19 cellular contexts compared by ENCODE assay signal in the genomic region with DNA sequence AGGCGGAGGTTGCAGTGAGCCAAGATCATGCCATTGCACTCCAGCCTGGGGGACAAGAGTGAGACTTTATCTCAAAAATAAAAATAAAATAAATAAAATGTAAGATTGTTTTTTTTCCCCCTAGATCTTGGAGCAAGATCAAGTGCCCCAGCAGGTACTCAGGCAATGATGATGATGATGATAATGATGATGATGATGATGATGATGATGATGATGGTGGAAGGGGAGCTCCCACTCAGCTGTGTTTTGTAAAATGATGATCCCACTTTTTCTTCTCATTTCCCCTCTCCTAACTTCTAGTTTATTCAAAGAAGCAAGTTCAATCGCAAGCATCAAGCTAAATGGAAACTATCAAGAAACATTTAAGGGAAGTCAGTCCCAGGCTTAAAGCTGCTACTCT. TPM values are rescaled to one million over a fixed set of nuclear protein-coding genes. Genes with fewer than 3 reads are reported as not detected.
A peak's percentile ranks its signal among the peaks of the same experiment; 100 is the strongest.
DNase-seq lines count a peak whose midpoint lies in the region; ATAC-seq, FAIRE-seq and TF ChIP-seq lines count a peak whose summit lies in the region.
"Had no signal": no experiment of that assay in that cellular context is flagged by ENCODE, and none has a peak within 500 bp of the region (broad histone marks: within the 10 kb centered on the region; RNA-seq: fewer than 3 reads in every experiment).

No MANE protein-coding gene starts in this region.

- H3K4me2 ChIP-seq in MM.1S (ENCODE audit: low read depth, low read length) = peak overlapping the region; percentile 34
- H3K4me2 ChIP-seq in GM12878 (ENCODE audit: control insufficient read depth, insufficient read depth) = peak overlapping the region; percentile 20; the same call in 1 of the 2 replicates

- no peak for FAIRE-seq in GM12878 (lab: Jason Lieb, UNC)
- FAIRE-seq: D721Med, G401.6 had no signal

- no TSS peak for BruUV-seq in GM12878 (replicated peaks; lab: Mats Ljungman, UMichigan)

- no peak overlapping the region for H3K4me3 Mint-ChIP-seq in activated CD4-positive, alpha-beta memory T cell treated with anti-CD3 and anti-CD28 coated beads for 36 hours
- H3K4me3 Mint-ChIP-seq in activated CD4-positive, alpha-beta memory T cell treated with anti-CD3 and anti-CD28 coated beads, Interleukin-2, amount 10 ng/mL, durations not matched to agents 7 days and 5 days = no peak overlapping the region
- H3K4me3 Mint-ChIP-seq: CD14-positive monocyte; CD8-positive, alpha-beta T cell; H9 had no signal

- in situ Hi-C loops in GM12878 (cut with MboI) = no loop called here

- H3K4me1 ChIP-seq in MM.1S (ENCODE audit: low read length) (peaks cover 21% of the 10 kb centered on the region), GM12878 (ENCODE audit: control insufficient read depth, insufficient read depth, low read length) (peaks cover 2% of the 10 kb centered on the region; the same call in 1 of the 2 replicates)

- H4K20me1 ChIP-seq in MM.1S (ENCODE audit: insufficient read depth, low read length) (no peaks in the 10 kb centered on the region), GM12878 (ENCODE audit: control insufficient read depth, insufficient read depth) (no peaks in the 10 kb centered on the region)

- H3F3A ChIP-seq in MM.1S (ENCODE audit: insufficient read depth, low read length) = peaks cover 13% of the 10 kb centered on the region

- no peak for TF ChIP-seq EP300 in GM12878 (IDR thresholded peaks at IDR 0.05; ENCODE audit: borderline replicate concordance in 1 of 2, control insufficient read depth in 1 of 2, low read depth in 2 of 2, low read length in 2 of 2)

- H3K9me3 ChIP-seq in MM.1S (replicated peaks; ENCODE audit: insufficient read depth, low read length) (no peaks in the 10 kb centered on the region), GM12878 (replicated peaks; ENCODE audit: control insufficient read depth, insufficient read depth, low read length) (no peaks in the 10 kb centered on the region; the same call in 1 of the 3 replicates)

- H2AFZ ChIP-seq in MM.1S (ENCODE audit: low read length) = no peak overlapping the region
- H2AFZ ChIP-seq in GM12878 (ENCODE audit: control insufficient read depth, low read depth, low read length) = no peak overlapping the region

- H3K79me2 ChIP-seq in MM.1S (ENCODE audit: low read length) (no peaks in the 10 kb centered on the region), GM12878 (ENCODE audit: control insufficient read depth, insufficient read depth, low read length) (no peaks in the 10 kb centered on the region)

- H3K4me3 ChIP-seq in MM.1S (ENCODE audit: low read length) (no peak overlapping the region), GM12878 (no peak overlapping the region), lower leg skin (ENCODE audit: low read depth, poor library complexity, severe bottlenecking) (no peak overlapping the region)

- no peak for TF ChIP-seq POLR2A in GM12878 (IDR thresholded peaks at IDR 0.05; ENCODE audit: low read depth, low read length)
- TF ChIP-seq POLR2A in lower leg skin (IDR thresholded peaks at IDR 0.05) = no peak

- ATAC-seq in GM12878 (no peak), GM18520 (IDR thresholded peaks at IDR 0.05; ENCODE audit: unreplicated experiment) (no peak)
- ATAC-seq: CD8-positive, alpha-beta T cell had no signal

- H3K27ac Mint-ChIP-seq in activated CD4-positive, alpha-beta memory T cell treated with anti-CD3 and anti-CD28 coated beads for 36 hours = peak overlapping the region; percentile 50
- H3K27ac Mint-ChIP-seq in activated CD4-positive, alpha-beta memory T cell treated with anti-CD3 and anti-CD28 coated beads, Interleukin-2, amount 10 ng/mL, durations not matched to agents 7 days and 5 days = no peak overlapping the region
- H3K27ac Mint-ChIP-seq: CD14-positive monocyte; CD8-positive, alpha-beta T cell; H9 had no signal

- no peak overlapping the region for H3K9ac ChIP-seq in MM.1S (ENCODE audit: low read length)
- no peak overlapping the region for H3K9ac ChIP-seq in GM12878 (ENCODE audit: control insufficient read depth, insufficient read depth, low read length)

- H3K27ac ChIP-seq in MM.1S (ENCODE audit: low read length) (peak overlapping the region; percentile 52; the same call in 1 of the 2 replicates), GM12878 (ENCODE audit: control insufficient read depth, insufficient read depth) (no peak overlapping the region)
- H3K27ac ChIP-seq: 22Rv1 had no signal

- H3K27me3 Mint-ChIP-seq in activated CD4-positive, alpha-beta memory T cell treated with anti-CD3 and anti-CD28 coated beads for 36 hours = peaks cover 1% of the 10 kb centered on the region
- H3K27me3 Mint-ChIP-seq in activated CD4-positive, alpha-beta memory T cell treated with anti-CD3 and anti-CD28 coated beads, Interleukin-2, amount 10 ng/mL, durations not matched to agents 7 days and 5 days = peaks cover 23% of the 10 kb centered on the region

- H3K9me2 ChIP-seq in MM.1S (replicated peaks; ENCODE audit: insufficient read depth, low read length) = no peaks in the 10 kb centered on the region

- TF ChIP-seq CTCF in MM.1S (IDR thresholded peaks at IDR 0.05; ENCODE audit: low read length) (no peak), GM12878 (IDR thresholded peaks at IDR 0.05 in 2 of 3, conservative IDR thresholded peaks at IDR 0.05 in 1 of 3; ENCODE audit: control insufficient read depth in 2 of 3, extremely low read depth in 1 of 3, insufficient read depth in 1 of 3, low read depth in 3 of 3, low read length in 3 of 3) (no peak), lower leg skin (IDR thresholded peaks at IDR 0.05) (no peak)

- SMC1A ChIA-PET in GM12878 (lab: Charles Lee; ENCODE audit: uncharacterized antibody, unreplicated experiment) = interaction anchor here (1.3 to 2.3 kb wide), 3 partner anchors 22 to 112 kb away, joined by 4 to 8 read pairs (median 6); no protein-coding TSS in a partner anchor

- H3K27me3 ChIP-seq in MM.1S (replicated peaks; ENCODE audit: insufficient read depth, low read length) (no peaks in the 10 kb centered on the region), GM12878 (replicated peaks in 1 of 2; ENCODE audit: control insufficient read depth in 2 of 2, insufficient read depth in 2 of 2, low read length in 1 of 2) (peaks cover 0 to 9% of the 10 kb centered on the region in 2 experiments; a peak in 3 of 4 replicates)

- DNase-seq in activated CD4-positive, alpha-beta memory T cell treated with anti-CD3 and anti-CD28 coated beads for 36 hours = no peak
- no peak for DNase-seq in activated CD4-positive, alpha-beta memory T cell treated with anti-CD3 and anti-CD28 coated beads, Interleukin-2, amount 10 ng/mL, durations not matched to agents 7 days and 5 days
- DNase-seq in MM.1S (no peak), GM12878 (ENCODE audit: low read depth, low spot score) (no peak), HUDEP-2 (lab: John Stamatoyannopoulos, UW; ENCODE audit: unreplicated experiment in 76 of 76) (no peak), lower leg skin (ENCODE audit: low spot score in 2 of 2) (no peak)
- DNase-seq: CD8-positive, alpha-beta T cell; COR-L47; DMS153; DMS79 treated with DMSO at 0.1 percent for 48 hours; EL; GOT3; H9 had no signal

- no peak for TF ChIP-seq RAD21 in GM12878 (IDR thresholded peaks at IDR 0.05; ENCODE audit: insufficient read depth, low read depth, low read length)

- peaks cover 10% of the 10 kb centered on the region for H3K9me3 Mint-ChIP-seq in activated CD4-positive, alpha-beta memory T cell treated with anti-CD3 and anti-CD28 coated beads for 36 hours
- H3K9me3 Mint-ChIP-seq in activated CD4-positive, alpha-beta memory T cell treated with anti-CD3 and anti-CD28 coated beads, Interleukin-2, amount 10 ng/mL, durations not matched to agents 7 days and 5 days = no peaks in the 10 kb centered on the region

- no peaks in the 10 kb centered on the region for H3K36me3 ChIP-seq in MM.1S (replicated peaks; ENCODE audit: insufficient read depth, low read length)
- no peaks in the 10 kb centered on the region for H3K36me3 ChIP-seq in GM12878 (ENCODE audit: control insufficient read depth in 2 of 2, insufficient read depth in 2 of 2, low read length in 1 of 2)

- WGBS in GM12878 (ENCODE audit: insufficient coverage, insufficient replicate concordance, low lambda C conversion rate, missing lambda C conversion rate) = 50% methylated on average over 2 of the region's 2 CpGs
- WGBS in lower leg skin, 2 donors = 89 to 94% methylated on average over 2 of the region's 2 CpGs

- RAD21 ChIA-PET in GM12878 (lab: Charles Lee; ENCODE audit: unreplicated experiment) = no interaction called here

- intact Hi-C loops in activated CD4-positive, alpha-beta memory T cell treated with anti-CD3 and anti-CD28 coated beads for 36 hours (cut with micrococcal nuclease) = no loop called here
- intact Hi-C loops in GM12878 (cut with micrococcal nuclease; ENCODE audit: unreplicated experiment) = no loop called here
- intact Hi-C loops in lower leg skin (cut with DNase I; ENCODE audit: low total_unique reads) = no loop called here

- CTCF ChIA-PET in activated CD4-positive, alpha-beta memory T cell treated with anti-CD3 and anti-CD28 coated beads for 36 hours (lab: Charles Lee) = interaction anchor here (0.9 to 1.8 kb wide), 4 partner anchors 47 to 232 kb away, joined by 3 to 6 read pairs (median 3); no protein-coding TSS in a partner anchor
- CTCF ChIA-PET in activated CD4-positive, alpha-beta memory T cell treated with anti-CD3 and anti-CD28 coated beads, Interleukin-2, amount 10 ng/mL, durations not matched to agents 7 days and 5 days (lab: Charles Lee) = no interaction called here
- CTCF ChIA-PET in GM12878 (lab: Yijun Ruan, JAX) = interaction anchor here (1.2 kb wide), 1 partner anchor 211 kb away, joined by 4 read pairs; no protein-coding TSS in a partner anchor

- H3K4me1 Mint-ChIP-seq in activated CD4-positive, alpha-beta memory T cell treated with anti-CD3 and anti-CD28 coated beads for 36 hours (ENCODE audit: low read depth) = peaks cover 9% of the 10 kb centered on the region
- H3K4me1 Mint-ChIP-seq in activated CD4-positive, alpha-beta memory T cell treated with anti-CD3 and anti-CD28 coated beads, Interleukin-2, amount 10 ng/mL, durations not matched to agents 7 days and 5 days = peaks cover 6% of the 10 kb centered on the region
- H3K4me1 Mint-ChIP-seq: H9 had no signal

- POLR2A ChIA-PET in activated CD4-positive, alpha-beta memory T cell treated with anti-CD3 and anti-CD28 coated beads for 36 hours (lab: Charles Lee) = interaction anchor here (1.0 to 1.4 kb wide), 4 partner anchors 8 to 211 kb away, joined by 3 to 6 read pairs (median 4); no protein-coding TSS in a partner anchor
- POLR2A ChIA-PET in activated CD4-positive, alpha-beta memory T cell treated with anti-CD3 and anti-CD28 coated beads, Interleukin-2, amount 10 ng/mL, durations not matched to agents 7 days and 5 days (lab: Charles Lee) = no interaction called here
- POLR2A ChIA-PET in GM12878 (lab: Charles Lee) = no interaction called here

- H3K36me3 Mint-ChIP-seq in activated CD4-positive, alpha-beta memory T cell treated with anti-CD3 and anti-CD28 coated beads for 36 hours = peaks cover 11% of the 10 kb centered on the region
- H3K36me3 Mint-ChIP-seq in activated CD4-positive, alpha-beta memory T cell treated with anti-CD3 and anti-CD28 coated beads, Interleukin-2, amount 10 ng/mL, durations not matched to agents 7 days and 5 days (ENCODE audit: low read depth) = no peaks in the 10 kb centered on the region

RNA-seq across cellular contexts. Expression of a gene that starts 50.3 kb away (rescaled TPM):
- 10 to 100 TPM; 10.9 to 11.3 TPM for total RNA-seq in activated CD4-positive, alpha-beta memory T cell treated with anti-CD3 and anti-CD28 coated beads for 36 hours
- total RNA-seq in activated CD4-positive, alpha-beta memory T cell treated with anti-CD3 and anti-CD28 coated beads, Interleukin-2, amount 10 ng/mL, durations not matched to agents 7 days and 5 days = 10 to 100 TPM; 47.3 to 49.6 TPM
- total RNA-seq in GM12878 (2013; cell fraction: nucleolus; rRNA removed) = 32.6 and 35.9 TPM in 2 replicates
- 7.6 and 7.8 TPM in 2 replicates for total RNA-seq in GM12878 (2014; rRNA removed)
- total RNA-seq in GM12878 (2014; rRNA removed; fragmentation: Illumina TruSeq; extraction: Trizol) = 7.1 TPM in 2 replicates
- total RNA-seq in GM12878 (2021) = 7.1 and 8.0 TPM in 2 replicates
- polyA plus RNA-seq in GM12878 (2011; ENCODE audit: low read depth) = 1.8 TPM
- 7.1 and 7.3 TPM in 2 replicates for polyA plus RNA-seq in GM12878 (2011; rRNA removed)
- 5.3 and 6.5 TPM in 2 replicates for polyA plus RNA-seq in GM12878 (2011; cell fraction: cytosol; rRNA removed)
- 5.3 and 6.9 TPM in 2 replicates for polyA plus RNA-seq in GM12878 (2011; cell fraction: nucleus; rRNA removed)
- 2.1 and 2.5 TPM in 2 replicates for polyA plus RNA-seq in GM12878 (2012)
- 6.9 and 10.0 TPM in 2 replicates for polyA plus RNA-seq in GM12878 (2014; fragmentation: Illumina TruSeq; extraction: Trizol)
- polyA plus RNA-seq in GM12878 (2014; fragmentation: Nextera tagmentation; extraction: Ambion mirVana) = 1 to 10 TPM in 1 of 2 experiments, under 1 TPM in 1; 0.79 to 1.3 TPM
- polyA plus RNA-seq in GM12878 (2014; rRNA removed) = 3.0 and 3.5 TPM in 2 replicates
- polyA plus RNA-seq in GM12878 (2016; fragmentation: Nextera tagmentation; extraction: Ambion mirVana) = 1 to 10 TPM; 2.5 to 3.3 TPM
- polyA minus RNA-seq in GM12878 (2011; rRNA and poly(A)+ RNA removed) = 25.1 and 28.2 TPM in 2 replicates
- 9.0 and 9.8 TPM in 2 replicates for polyA minus RNA-seq in GM12878 (2011; cell fraction: cytosol; rRNA and poly(A)+ RNA removed)
- polyA minus RNA-seq in GM12878 (2011; cell fraction: nucleus; rRNA and poly(A)+ RNA removed) = 23.5 and 33.1 TPM in 2 replicates
- total RNA-seq in lower leg skin = 1 to 10 TPM; 2.0 to 3.2 (median 2.4) TPM
- total RNA-seq: H9 had no signal
- polyA plus RNA-seq: BJ had no signal
